In genomic region chr10:29386347-29386999, GRCh38 we compare ENCODE assay signal across 8 cellular contexts.
DNase-seq lines count a peak whose midpoint lies in the region; ATAC-seq and TF ChIP-seq lines count a peak whose summit lies in the region.

No MANE protein-coding gene starts in this region.

- H3K36me3 ChIP-seq in lower lobe of right lung, result no peaks in the 10 kb centered on the region

- H3K9me3 ChIP-seq in lower lobe of right lung, result no peaks in the 10 kb centered on the region

- intact Hi-C loops in lower lobe of right lung (cut with DNase I), result no loop called here

- DNase-seq in NCI-H1417 (lab: John Stamatoyannopoulos, UW) (peak in 2 of 3 experiments; percentile 8 to 47), NCI-H1417 treated with DMSO at 0.1 percent for 48 hours (lab: John Stamatoyannopoulos, UW) (no peak), NCI-H345 (lab: John Stamatoyannopoulos, UW) (peak; percentile 14), cardiac fibroblast (ENCODE audit: low read depth in 2 of 2) (peak; percentile 44 to 53), lower lobe of right lung (no peak), KG1 (lab: John Stamatoyannopoulos, UW) (no peak), dedifferentiated amniotic fluid mesenchymal stem cell (ENCODE audit: extremely low spot score) (no peak)

- H3K4me1 ChIP-seq in lower lobe of right lung, result no peaks in the 10 kb centered on the region

- H3K27ac ChIP-seq in lower lobe of right lung, result no peak overlapping the region

- H3K4me3 ChIP-seq in cardiac fibroblast (replicated peaks in 1 of 2; ENCODE audit: low read depth in 2 of 2, low read length in 2 of 2), result no peak overlapping the region
- H3K4me3 ChIP-seq in lower lobe of right lung, result no peak overlapping the region

- TF ChIP-seq CTCF in cardiac fibroblast (IDR thresholded peaks at IDR 0.05; ENCODE audit: low read depth, low read length) (peak; percentile 66), lower lobe of right lung (IDR thresholded peaks at IDR 0.05) (peak; percentile 79)

- H3K27me3 ChIP-seq in lower lobe of right lung (ENCODE audit: low read depth), result no peaks in the 10 kb centered on the region

- ATAC-seq in GM19452 (IDR thresholded peaks at IDR 0.05; ENCODE audit: unreplicated experiment) (peak; percentile 79), lower lobe of right lung (peak; percentile 54 to 60)

Comparison
In these comparisons a context has a peak if more than half of its experiments do, and no peak if none do; other contexts are left out.
1. DNase-seq: peak in NCI-H1417 (2 of 3), NCI-H345 (single experiment) and cardiac fibroblast (2 of 2); none in NCI-H1417 treated with DMSO at 0.1 percent for 48 hours (single experiment), lower lobe of right lung (single experiment), KG1 (single experiment) and dedifferentiated amniotic fluid mesenchymal stem cell (single experiment).